ENCODE assay signal across 15 cellular contexts in genomic region chr17:81877569-81877968, GRCh38. TPM values are rescaled to one million over a fixed set of nuclear protein-coding genes. Genes with fewer than 3 reads are reported as not detected.
A peak's percentile ranks its signal among the peaks of the same experiment; 100 is the strongest.
DNase-seq lines count a peak whose midpoint lies in the region; ATAC-seq, FAIRE-seq and TF ChIP-seq lines count a peak whose summit lies in the region.
"Had no signal": no experiment of that assay in that cellular context is flagged by ENCODE, and none has a peak within 500 bp of the region (broad histone marks: within the 10 kb centered on the region; RNA-seq: fewer than 3 reads in every experiment).

No MANE protein-coding gene starts in this region.

- H3K27me3 ChIP-seq in CD4-positive, alpha-beta T cell (ENCODE audit: control insufficient read depth, insufficient read depth, low read length) = no peaks in the 10 kb centered on the region
- H3K27me3 ChIP-seq in GM12878 (replicated peaks in 1 of 2; ENCODE audit: control insufficient read depth in 2 of 2, insufficient read depth in 2 of 2, low read length in 1 of 2) = no peaks in the 10 kb centered on the region

- CTCF ChIA-PET in CD4-positive, alpha-beta T cell (lab: Charles Lee) = interaction anchor here (0.9 to 1.3 kb wide), 2 partner anchors 11 to 145 kb away, joined by 3 to 4 read pairs; partner anchors contain the start of gene CENPX
- CTCF ChIA-PET in HEK293 (lab: Yijun Ruan, JAX) (no interaction called here), GM12878 (lab: Yijun Ruan, JAX) (no interaction called here)

- TF ChIP-seq POLR2A in GM12878 (IDR thresholded peaks at IDR 0.05; ENCODE audit: low read depth, low read length) = 0 out of 2 replicates have a peak, but pooled peaks have one; percentile 38

- no TSS peak for BruUV-seq in GM12878 (replicated peaks; lab: Mats Ljungman, UMichigan)

- in situ Hi-C loops in GM12878 (cut with MboI) = no loop called here

- peaks cover 16% of the 10 kb centered on the region for H3K4me1 Mint-ChIP-seq in CD4-positive, alpha-beta T cell (ENCODE audit: low read depth)
- H3K4me1 Mint-ChIP-seq in neural crest cell = peaks cover 5% of the 10 kb centered on the region

- no peak for DNase-seq in CD4-positive, alpha-beta T cell
- DNase-seq in GM12878 (ENCODE audit: low read depth, low spot score) = no peak
- no peak for DNase-seq in neural crest cell (ENCODE audit: low read depth, low spot score)
- no peak for DNase-seq in NAMALWA (ENCODE audit: low spot score)
- no peak for DNase-seq in UCSD-AML1 (lab: John Stamatoyannopoulos, UW; ENCODE audit: unreplicated experiment)
- no peak for DNase-seq in NCI-H69 (lab: John Stamatoyannopoulos, UW)
- DNase-seq: Caco-2; CD8-positive, alpha-beta memory T cell; DND-41; GDM1 had no signal

- no peak for TF ChIP-seq EP300 in GM12878 (IDR thresholded peaks at IDR 0.05; ENCODE audit: borderline replicate concordance in 1 of 2, control insufficient read depth in 1 of 2, low read depth in 2 of 2, low read length in 2 of 2)

- TF ChIP-seq CTCF in CD4-positive, alpha-beta T cell (IDR thresholded peaks at IDR 0.05) = no peak
- no peak for TF ChIP-seq CTCF in HEK293 (tag by site-specific recombination; IDR thresholded peaks at IDR 0.05)
- no peak for TF ChIP-seq CTCF in GM12878 (IDR thresholded peaks at IDR 0.05 in 2 of 3, conservative IDR thresholded peaks at IDR 0.05 in 1 of 3; ENCODE audit: control insufficient read depth in 2 of 3, extremely low read depth in 1 of 3, insufficient read depth in 1 of 3, low read depth in 3 of 3, low read length in 3 of 3)
- TF ChIP-seq CTCF in neural crest cell (conservative IDR thresholded peaks at IDR 0.05) = no peak

- peaks cover 31% of the 10 kb centered on the region for H3K36me3 Mint-ChIP-seq in CD4-positive, alpha-beta T cell (ENCODE audit: low read depth)
- H3K36me3 Mint-ChIP-seq in neural crest cell (ENCODE audit: low read depth) = peaks cover 16% of the 10 kb centered on the region

- no peak overlapping the region for H3K27ac ChIP-seq in CD4-positive, alpha-beta T cell (ENCODE audit: low read depth, low read length)
- H3K27ac ChIP-seq in HEK293 (ENCODE audit: extremely low read depth, low read depth, low read length) (no peak overlapping the region), GM12878 (ENCODE audit: control insufficient read depth, insufficient read depth) (no peak overlapping the region)

- H3K4me2 ChIP-seq in GM12878 (ENCODE audit: control insufficient read depth, insufficient read depth) = no peak overlapping the region

- no peaks in the 10 kb centered on the region for H3K27me3 Mint-ChIP-seq in CD4-positive, alpha-beta T cell
- no peaks in the 10 kb centered on the region for H3K27me3 Mint-ChIP-seq in neural crest cell (ENCODE audit: low read depth)
- H3K27me3 Mint-ChIP-seq: CD8-positive, alpha-beta memory T cell had no signal

- no peak overlapping the region for H3K9ac ChIP-seq in GM12878 (ENCODE audit: control insufficient read depth, insufficient read depth, low read length)

- no peak for FAIRE-seq in GM12878 (lab: Jason Lieb, UNC)
- FAIRE-seq: GM19239, H54 had no signal

- peaks cover 1% of the 10 kb centered on the region for H3K79me2 ChIP-seq in GM12878 (ENCODE audit: control insufficient read depth, insufficient read depth, low read length)

- 99% methylated on average over 5 of the region's 5 CpGs for WGBS in GM12878 (ENCODE audit: insufficient coverage, insufficient replicate concordance, low lambda C conversion rate, missing lambda C conversion rate)

- H2AFZ ChIP-seq in GM12878 (ENCODE audit: control insufficient read depth, low read depth, low read length) = no peak overlapping the region

- SMC1A ChIA-PET in GM12878 (lab: Charles Lee; ENCODE audit: uncharacterized antibody, unreplicated experiment) = no interaction called here

- intact Hi-C loops in CD4-positive, alpha-beta T cell (cut with DNase I, micrococcal nuclease) = no loop called here
- intact Hi-C loops in GM12878 (cut with micrococcal nuclease; ENCODE audit: unreplicated experiment) = no loop called here

- RAD21 ChIA-PET in GM12878 (lab: Charles Lee; ENCODE audit: unreplicated experiment) = no interaction called here

- no peak overlapping the region for H3K4me3 ChIP-seq in HEK293 (ENCODE audit: low read depth, low read length)
- H3K4me3 ChIP-seq in GM12878 = no peak overlapping the region

- no peak for TF ChIP-seq RAD21 in GM12878 (IDR thresholded peaks at IDR 0.05; ENCODE audit: insufficient read depth, low read depth, low read length)

- no peaks in the 10 kb centered on the region for H3K9me3 Mint-ChIP-seq in CD4-positive, alpha-beta T cell
- no peaks in the 10 kb centered on the region for H3K9me3 Mint-ChIP-seq in neural crest cell
- H3K9me3 Mint-ChIP-seq: CD14-positive monocyte; CD8-positive, alpha-beta memory T cell had no signal

- no peak for ATAC-seq in CD4-positive, alpha-beta T cell (ENCODE audit: poor library complexity)
- no peak for ATAC-seq in GM12878
- no peak for ATAC-seq in GM21529 (IDR thresholded peaks at IDR 0.05; ENCODE audit: unreplicated experiment)

- H3K4me3 Mint-ChIP-seq in CD4-positive, alpha-beta T cell = no peak overlapping the region
- peak overlapping the region; percentile 57 for H3K4me3 Mint-ChIP-seq in neural crest cell
- H3K4me3 Mint-ChIP-seq: CD14-positive monocyte; CD8-positive, alpha-beta memory T cell had no signal

- H3K9me3 ChIP-seq in CD4-positive, alpha-beta T cell (ENCODE audit: control insufficient read depth, low read length) = no peaks in the 10 kb centered on the region
- H3K9me3 ChIP-seq in HEK293 (ENCODE audit: control insufficient read depth, insufficient read depth, low read depth, low read length) (no peaks in the 10 kb centered on the region), GM12878 (replicated peaks; ENCODE audit: control insufficient read depth, insufficient read depth, low read length) (no peaks in the 10 kb centered on the region)
- H3K9me3 ChIP-seq: Caco-2 had no signal

- no peaks in the 10 kb centered on the region for H4K20me1 ChIP-seq in GM12878 (ENCODE audit: control insufficient read depth, insufficient read depth)

- POLR2A ChIA-PET in CD4-positive, alpha-beta T cell (lab: Charles Lee) = no interaction called here
- POLR2A ChIA-PET in HEK293 (lab: Yijun Ruan, JAX) = interaction anchor here (0.9 to 1.2 kb wide), 2 partner anchors 14 to 44 kb away, joined by 4 to 6 read pairs; partner anchors contain the start of genes ALYREF, ANAPC11 and MCRIP1
- POLR2A ChIA-PET in GM12878 (lab: Charles Lee) = no interaction called here

- peaks cover 3% of the 10 kb centered on the region; the same call in 1 of the 2 replicates for H3K4me1 ChIP-seq in HEK293 (ENCODE audit: control insufficient read depth, insufficient read depth, low read length)
- H3K4me1 ChIP-seq in GM12878 (ENCODE audit: control insufficient read depth, insufficient read depth, low read length) = no peaks in the 10 kb centered on the region

- peak overlapping the region; percentile 52 for H3K27ac Mint-ChIP-seq in CD4-positive, alpha-beta T cell
- H3K27ac Mint-ChIP-seq in neural crest cell (ENCODE audit: unreplicated experiment) = no peak overlapping the region

- H3K36me3 ChIP-seq in HEK293 (ENCODE audit: control insufficient read depth in 2 of 2, insufficient read depth in 1 of 2, low read length in 2 of 2) (peaks cover 47 to 53% of the 10 kb centered on the region in 2 experiments), GM12878 (ENCODE audit: control insufficient read depth in 2 of 2, insufficient read depth in 2 of 2, low read length in 1 of 2) (peaks cover 1 to 2% of the 10 kb centered on the region in 2 experiments; a peak in 1 of 4 replicates)

RNA-seq across cellular contexts. Expression of gene ARHGDIA, which starts 6.4 kb away (rescaled TPM):
- 100 to 1,000 TPM; 706 to 715 TPM for total RNA-seq in CD4-positive, alpha-beta T cell
- total RNA-seq in GM12878 (2013; cell fraction: nucleolus; rRNA removed) = 115 and 120 TPM in 2 replicates
- total RNA-seq in GM12878 (2014; rRNA removed) (139 and 180 TPM in 2 replicates), GM12878 (2014; rRNA removed; fragmentation: Illumina TruSeq; extraction: Trizol) (124 and 125 TPM in 2 replicates), GM12878 (2021) (538 and 552 TPM in 2 replicates), neural crest cell (405 and 429 TPM in 2 replicates)
- 219 TPM for polyA plus RNA-seq in GM12878 (2011; ENCODE audit: low read depth)
- polyA plus RNA-seq in GM12878 (2011; rRNA removed) (18.6 and 39.5 TPM in 2 replicates), GM12878 (2014; fragmentation: Illumina TruSeq; extraction: Trizol) (24.3 and 159 TPM in 2 replicates), GM12878 (2014; fragmentation: Nextera tagmentation; extraction: Ambion mirVana) (10 to 100 TPM; 17.9 to 47.8 TPM), GM12878 (2014; rRNA removed) (184 and 246 TPM in 2 replicates), GM12878 (2016; fragmentation: Nextera tagmentation; extraction: Ambion mirVana) (100 to 1,000 TPM; 336 to 349 TPM)
- polyA plus RNA-seq in GM12878 (2011; cell fraction: cytosol; rRNA removed) = 75.8 and 96.8 TPM in 2 replicates
- polyA plus RNA-seq in GM12878 (2011; cell fraction: nucleus; rRNA removed) = 178 and 263 TPM in 2 replicates
- 247 and 301 TPM in 2 replicates for polyA plus RNA-seq in GM12878 (2012)
- 18.3 and 38.9 TPM in 2 replicates for polyA minus RNA-seq in GM12878 (2011; rRNA and poly(A)+ RNA removed)
- polyA minus RNA-seq in GM12878 (2011; cell fraction: cytosol; rRNA and poly(A)+ RNA removed) = 59.9 and 91.7 TPM in 2 replicates
- 72.5 and 108 TPM in 2 replicates for polyA minus RNA-seq in GM12878 (2011; cell fraction: nucleus; rRNA and poly(A)+ RNA removed)

RNA-seq across cellular contexts. Expression of gene ALYREF, which starts 13.8 kb away (rescaled TPM):
- 100 to 1,000 TPM in 1 of 2 experiments, 10 to 100 TPM in 1; 93.3 to 101 TPM for total RNA-seq in CD4-positive, alpha-beta T cell
- total RNA-seq in GM12878 (2013; cell fraction: nucleolus; rRNA removed) = 21.8 and 38.6 TPM in 2 replicates
- 253 and 263 TPM in 2 replicates for total RNA-seq in GM12878 (2014; rRNA removed)
- total RNA-seq in GM12878 (2014; rRNA removed; fragmentation: Illumina TruSeq; extraction: Trizol) = 140 and 158 TPM in 2 replicates
- total RNA-seq in GM12878 (2021) = 238 and 240 TPM in 2 replicates
- polyA plus RNA-seq in GM12878 (2011; ENCODE audit: low read depth) = 58.1 TPM
- polyA plus RNA-seq in GM12878 (2011; rRNA removed) = 61.5 and 103 TPM in 2 replicates
- 120 and 169 TPM in 2 replicates for polyA plus RNA-seq in GM12878 (2011; cell fraction: cytosol; rRNA removed)
- 85.8 and 146 TPM in 2 replicates for polyA plus RNA-seq in GM12878 (2011; cell fraction: nucleus; rRNA removed)
- 79.2 and 87.4 TPM in 2 replicates for polyA plus RNA-seq in GM12878 (2012)
- 29.4 and 105 TPM in 2 replicates for polyA plus RNA-seq in GM12878 (2014; fragmentation: Illumina TruSeq; extraction: Trizol)
- 10 to 100 TPM in 1 of 2 experiments, 1 to 10 TPM in 1; 2.4 to 11.4 TPM for polyA plus RNA-seq in GM12878 (2014; fragmentation: Nextera tagmentation; extraction: Ambion mirVana)
- polyA plus RNA-seq in GM12878 (2014; rRNA removed) = 208 and 229 TPM in 2 replicates
- 10 to 100 TPM in 1 of 2 experiments, 1 to 10 TPM in 1; 9.8 to 17.7 TPM for polyA plus RNA-seq in GM12878 (2016; fragmentation: Nextera tagmentation; extraction: Ambion mirVana)
- polyA minus RNA-seq in GM12878 (2011; rRNA and poly(A)+ RNA removed) = 100 and 120 TPM in 2 replicates
- 57.5 and 67.0 TPM in 2 replicates for polyA minus RNA-seq in GM12878 (2011; cell fraction: cytosol; rRNA and poly(A)+ RNA removed)
- 28.9 and 51.9 TPM in 2 replicates for polyA minus RNA-seq in GM12878 (2011; cell fraction: nucleus; rRNA and poly(A)+ RNA removed)
- total RNA-seq in neural crest cell = 216 and 217 TPM in 2 replicates

RNA-seq across cellular contexts. Expression of gene ANAPC11, which starts 14.0 kb away (rescaled TPM):
- total RNA-seq in CD4-positive, alpha-beta T cell = 10 to 100 TPM; 27.9 to 28.9 TPM
- 22.9 and 24.4 TPM in 2 replicates for total RNA-seq in GM12878 (2013; cell fraction: nucleolus; rRNA removed)
- total RNA-seq in GM12878 (2014; rRNA removed) (141 and 152 TPM in 2 replicates), GM12878 (2014; rRNA removed; fragmentation: Illumina TruSeq; extraction: Trizol) (49.3 and 59.3 TPM in 2 replicates), GM12878 (2021) (137 and 147 TPM in 2 replicates), neural crest cell (199 and 200 TPM in 2 replicates)
- polyA plus RNA-seq in GM12878 (2011; ENCODE audit: low read depth) = 99.4 TPM
- polyA plus RNA-seq in GM12878 (2011; rRNA removed) (119 and 207 TPM in 2 replicates), GM12878 (2014; fragmentation: Illumina TruSeq; extraction: Trizol) (5.6 and 28.5 TPM in 2 replicates), GM12878 (2014; fragmentation: Nextera tagmentation; extraction: Ambion mirVana) (100 to 1,000 TPM; 127 to 173 TPM), GM12878 (2014; rRNA removed) (210 and 211 TPM in 2 replicates), GM12878 (2016; fragmentation: Nextera tagmentation; extraction: Ambion mirVana) (100 to 1,000 TPM; 394 to 395 TPM)
- polyA plus RNA-seq in GM12878 (2011; cell fraction: cytosol; rRNA removed) = 481 and 566 TPM in 2 replicates
- polyA plus RNA-seq in GM12878 (2011; cell fraction: nucleus; rRNA removed) = 269 and 316 TPM in 2 replicates
- polyA plus RNA-seq in GM12878 (2012) = 164 and 182 TPM in 2 replicates
- 62.8 and 104 TPM in 2 replicates for polyA minus RNA-seq in GM12878 (2011; rRNA and poly(A)+ RNA removed)
- 33.7 and 40.1 TPM in 2 replicates for polyA minus RNA-seq in GM12878 (2011; cell fraction: cytosol; rRNA and poly(A)+ RNA removed)
- polyA minus RNA-seq in GM12878 (2011; cell fraction: nucleus; rRNA and poly(A)+ RNA removed) = 18.4 and 24.2 TPM in 2 replicates

RNA-seq across cellular contexts. Expression of gene P4HB, which starts 17.2 kb away (rescaled TPM):
- 100 to 1,000 TPM; 223 to 233 TPM for total RNA-seq in CD4-positive, alpha-beta T cell
- 377 and 380 TPM in 2 replicates for total RNA-seq in GM12878 (2013; cell fraction: nucleolus; rRNA removed)
- total RNA-seq in GM12878 (2014; rRNA removed) (378 and 467 TPM in 2 replicates), GM12878 (2014; rRNA removed; fragmentation: Illumina TruSeq; extraction: Trizol) (247 and 285 TPM in 2 replicates), GM12878 (2021) (378 and 437 TPM in 2 replicates), neural crest cell (364 and 368 TPM in 2 replicates)
- polyA plus RNA-seq in GM12878 (2011; ENCODE audit: low read depth) = 409 TPM
- polyA plus RNA-seq in GM12878 (2011; rRNA removed) (44.1 and 49.9 TPM in 2 replicates), GM12878 (2014; fragmentation: Illumina TruSeq; extraction: Trizol) (458 and 725 TPM in 2 replicates), GM12878 (2014; fragmentation: Nextera tagmentation; extraction: Ambion mirVana) (10 to 100 TPM in 1 of 2 experiments, 1 to 10 TPM in 1; 4.7 to 18.3 TPM), GM12878 (2014; rRNA removed) (128 and 182 TPM in 2 replicates), GM12878 (2016; fragmentation: Nextera tagmentation; extraction: Ambion mirVana) (100 to 1,000 TPM; 543 to 549 TPM)
- 37.3 and 56.7 TPM in 2 replicates for polyA plus RNA-seq in GM12878 (2011; cell fraction: cytosol; rRNA removed)
- 82.9 and 101 TPM in 2 replicates for polyA plus RNA-seq in GM12878 (2011; cell fraction: nucleus; rRNA removed)
- 697 and 937 TPM in 2 replicates for polyA plus RNA-seq in GM12878 (2012)
- 38.8 and 46.2 TPM in 2 replicates for polyA minus RNA-seq in GM12878 (2011; rRNA and poly(A)+ RNA removed)
- polyA minus RNA-seq in GM12878 (2011; cell fraction: cytosol; rRNA and poly(A)+ RNA removed) = 65.3 and 66.3 TPM in 2 replicates
- polyA minus RNA-seq in GM12878 (2011; cell fraction: nucleus; rRNA and poly(A)+ RNA removed) = 59.7 and 74.5 TPM in 2 replicates

RNA-seq across cellular contexts. Expression of gene NPB, which starts 24.5 kb away (rescaled TPM):
- under 1 TPM in 1 of 2 experiments, not detected in 1; 0.20 TPM for total RNA-seq in CD4-positive, alpha-beta T cell
- 1.0 and 1.3 TPM in 2 replicates for total RNA-seq in GM12878 (2013; cell fraction: nucleolus; rRNA removed)
- 0.05 and 0.23 TPM in 2 replicates for total RNA-seq in GM12878 (2014; rRNA removed)
- 0.09 and 0.13 TPM in 2 replicates for total RNA-seq in GM12878 (2014; rRNA removed; fragmentation: Illumina TruSeq; extraction: Trizol)
- total RNA-seq in GM12878 (2021) = 0.29 TPM in 1 of 2 replicates, not detected in the other
- 1.1 TPM for polyA plus RNA-seq in GM12878 (2011; ENCODE audit: low read depth)
- polyA plus RNA-seq in GM12878 (2011; rRNA removed) = 0.04 and 0.07 TPM in 2 replicates
- 0.03 TPM in 1 of 2 replicates, not detected in the other for polyA plus RNA-seq in GM12878 (2011; cell fraction: cytosol; rRNA removed)
- polyA plus RNA-seq in GM12878 (2011; cell fraction: nucleus; rRNA removed) = 0.07 and 0.09 TPM in 2 replicates
- polyA plus RNA-seq in GM12878 (2012) = 0.07 and 0.15 TPM in 2 replicates
- 0.03 TPM in 1 of 2 replicates, not detected in the other for polyA plus RNA-seq in GM12878 (2014; fragmentation: Illumina TruSeq; extraction: Trizol)
- polyA plus RNA-seq in GM12878 (2014; fragmentation: Nextera tagmentation; extraction: Ambion mirVana) = under 1 TPM; 0.24 to 0.40 TPM
- polyA plus RNA-seq in GM12878 (2014; rRNA removed) = 0.04 and 0.12 TPM in 2 replicates
- under 1 TPM in 1 of 2 experiments, not detected in 1; 0.16 TPM for polyA plus RNA-seq in GM12878 (2016; fragmentation: Nextera tagmentation; extraction: Ambion mirVana)
- polyA minus RNA-seq in GM12878 (2011; rRNA and poly(A)+ RNA removed) = 0.51 and 0.72 TPM in 2 replicates
- not detected in 2 replicates for polyA minus RNA-seq in GM12878 (2011; cell fraction: cytosol; rRNA and poly(A)+ RNA removed)
- polyA minus RNA-seq in GM12878 (2011; cell fraction: nucleus; rRNA and poly(A)+ RNA removed) = 0.36 and 0.77 TPM in 2 replicates
- total RNA-seq in neural crest cell = 0.93 and 1.1 TPM in 2 replicates
- polyA plus RNA-seq: CD8-positive, alpha-beta memory T cell had no signal
